In the genomic region with DNA sequence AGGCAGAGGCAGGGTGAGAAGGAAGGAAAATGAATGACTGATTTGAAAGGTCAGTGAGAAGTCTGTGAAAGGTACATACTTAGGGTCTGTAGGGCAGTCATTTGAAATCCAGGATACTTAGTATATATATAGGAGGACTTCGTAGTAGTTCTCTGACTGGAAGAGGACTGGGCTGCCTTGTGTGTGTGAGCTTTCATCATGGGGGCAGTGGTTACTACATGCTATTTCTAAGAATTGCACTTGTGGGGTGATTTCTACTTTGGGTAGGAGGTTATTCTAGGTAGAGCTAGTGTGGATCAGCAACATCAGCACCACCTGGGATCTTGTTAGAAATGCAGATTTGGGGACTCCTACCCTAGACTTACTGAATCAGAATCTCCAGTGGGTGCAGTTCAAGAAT, we compare ENCODE assay signal across 31 cellular contexts.
"Had no signal": no experiment of that assay in that cellular context is flagged by ENCODE, and none has a peak within 500 bp of the region (broad histone marks: within the 10 kb centered on the region; RNA-seq: fewer than 3 reads in every experiment).

No MANE protein-coding gene starts in this region.

- H3K9me3 Mint-ChIP-seq: activated CD4-positive, alpha-beta T cell treated with anti-CD3 and anti-CD28 coated beads, Interleukin-2, amount 10 ng/mL, durations not matched to agents 7 days and 5 days; activated naive CD4-positive, alpha-beta T cell treated with anti-CD3 and anti-CD28 coated beads, Interleukin-2, amount 10 ng/mL, durations not matched to agents 7 days and 5 days; activated T-cell treated with anti-CD3 and anti-CD28 coated beads, Interleukin-2, amount 50 U/mL, for 4 hours; activated T-helper 1 cell treated with anti-CD3 and anti-CD28 coated beads, Interleukin-12 subunit alpha, Interleukin-12 subunit beta, Interleukin-2, Interleukin-4 antibody, amounts not matched to agents 30 ng/mL and 10 ng/mL and 1 ng/mL, durations not matched to agents 14 hours and 24 hours and 36 hours; central memory CD8-positive, alpha-beta T cell had no signal

- ATAC-seq: activated CD4-positive, alpha-beta T cell treated with anti-CD3 and anti-CD28 coated beads for 36 hours; activated T-cell treated with anti-CD3 and anti-CD28 coated beads, Interleukin-2, amount 50 U/mL, for 4 hours had no signal

- H3K27ac ChIP-seq: ascending aorta, cardiac muscle cell, colonic mucosa, PC-9, RWPE1 had no signal

- H3K4me3 Mint-ChIP-seq: activated CD4-positive, alpha-beta T cell treated with anti-CD3 and anti-CD28 coated beads for 36 hours; activated CD4-positive, alpha-beta T cell treated with anti-CD3 and anti-CD28 coated beads, Interleukin-2, amount 10 ng/mL, durations not matched to agents 7 days and 5 days; activated naive CD4-positive, alpha-beta T cell treated with anti-CD3 and anti-CD28 coated beads, Interleukin-2, amount 10 ng/mL, durations not matched to agents 7 days and 5 days; activated naive CD8-positive, alpha-beta T cell; activated T-cell treated with anti-CD3 and anti-CD28 coated beads, Interleukin-2, amount 50 U/mL, for 4 hours; activated T-helper 1 cell treated with anti-CD3 and anti-CD28 coated beads, Interleukin-12 subunit alpha, Interleukin-12 subunit beta, Interleukin-2, Interleukin-4 antibody, amounts not matched to agents 30 ng/mL and 10 ng/mL and 1 ng/mL, durations not matched to agents 14 hours and 24 hours and 36 hours; central memory CD8-positive, alpha-beta T cell had no signal

- H3K27me3 ChIP-seq: ascending aorta, cardiac muscle cell, colonic mucosa had no signal

- H3K36me3 ChIP-seq: ascending aorta, cardiac muscle cell, colonic mucosa, MG63 had no signal

- FAIRE-seq: RCC 7860 had no signal

- H3K4me1 Mint-ChIP-seq: activated CD4-positive, alpha-beta T cell treated with anti-CD3 and anti-CD28 coated beads for 36 hours; activated CD4-positive, alpha-beta T cell treated with anti-CD3 and anti-CD28 coated beads, Interleukin-2, amount 10 ng/mL, durations not matched to agents 7 days and 5 days; activated naive CD4-positive, alpha-beta T cell treated with anti-CD3 and anti-CD28 coated beads, Interleukin-2, amount 10 ng/mL, durations not matched to agents 7 days and 5 days had no signal

- DNase-seq: activated CD4-positive, alpha-beta T cell treated with anti-CD3 and anti-CD28 coated beads for 36 hours; activated CD4-positive, alpha-beta T cell treated with anti-CD3 and anti-CD28 coated beads, Interleukin-2, amount 10 ng/mL, durations not matched to agents 7 days and 5 days; activated CD4-positive, alpha-beta T cell treated with anti-CD3 and anti-CD28 coated beads, Interleukin-2, amount 50 U/mL, for 48 hours; activated CD8-positive, alpha-beta memory T cell treated with anti-CD3 and anti-CD28 coated beads, Interleukin-2, amount 50 U/mL, for 4 hours; activated naive CD4-positive, alpha-beta T cell treated with anti-CD3 and anti-CD28 coated beads, Interleukin-2, amount 10 ng/mL, durations not matched to agents 7 days and 5 days; activated T-cell treated with anti-CD3 and anti-CD28 coated beads for 4 hours; activated T-cell treated with anti-CD3 and anti-CD28 coated beads, Interleukin-2, amount 50 U/mL, for 4 hours; amygdala; colonic mucosa; Karpas-422; MG63; NCI-H1048; NCI-H1105 treated with DMSO at 0.1 percent for 48 hours; NCI-H1436; NCI-H1694; NCI-H1930; NCI-H345; NCI-H524 treated with DMSO at 0.1 percent for 48 hours; PC-9; Right ventricle myocardium superior; SW 1271; T-helper 1 cell; T-helper 2 cell; T-helper 9 cell had no signal

- H3K4me1 ChIP-seq: ascending aorta, colonic mucosa had no signal

- H2AFZ ChIP-seq: PC-9 had no signal

- H3K27me3 Mint-ChIP-seq: activated CD4-positive, alpha-beta T cell treated with anti-CD3 and anti-CD28 coated beads, Interleukin-2, amount 10 ng/mL, durations not matched to agents 7 days and 5 days; activated naive CD4-positive, alpha-beta T cell treated with anti-CD3 and anti-CD28 coated beads, Interleukin-2, amount 10 ng/mL, durations not matched to agents 7 days and 5 days; activated naive CD8-positive, alpha-beta T cell; central memory CD8-positive, alpha-beta T cell had no signal

- H3K9me3 ChIP-seq: ascending aorta, colonic mucosa, MG63 had no signal

- H3K27ac Mint-ChIP-seq: activated CD4-positive, alpha-beta T cell treated with anti-CD3 and anti-CD28 coated beads for 36 hours; activated CD4-positive, alpha-beta T cell treated with anti-CD3 and anti-CD28 coated beads, Interleukin-2, amount 10 ng/mL, durations not matched to agents 7 days and 5 days; activated naive CD4-positive, alpha-beta T cell treated with anti-CD3 and anti-CD28 coated beads, Interleukin-2, amount 10 ng/mL, durations not matched to agents 7 days and 5 days; activated naive CD8-positive, alpha-beta T cell; activated T-helper 1 cell treated with anti-CD3 and anti-CD28 coated beads, Interleukin-12 subunit alpha, Interleukin-12 subunit beta, Interleukin-2, Interleukin-4 antibody, amounts not matched to agents 30 ng/mL and 10 ng/mL and 1 ng/mL, durations not matched to agents 14 hours and 24 hours and 36 hours had no signal

- H3K4me3 ChIP-seq: ascending aorta, cardiac muscle cell, colonic mucosa, MG63, PC-9 had no signal

- H3K4me2 ChIP-seq: PC-9 had no signal

- H3K36me3 Mint-ChIP-seq: activated naive CD4-positive, alpha-beta T cell treated with anti-CD3 and anti-CD28 coated beads, Interleukin-2, amount 10 ng/mL, durations not matched to agents 7 days and 5 days; activated naive CD8-positive, alpha-beta T cell had no signal
